ENCODE assay signal across 7 cellular contexts in genomic region chr11:100925935-100926334, GRCh38.
DNase-seq lines count a peak whose midpoint lies in the region; ATAC-seq and TF ChIP-seq lines count a peak whose summit lies in the region.

No MANE protein-coding gene starts in this region.

- no peak for TF ChIP-seq CTCF in RWPE2 (IDR thresholded peaks at IDR 0.05; ENCODE audit: poor library complexity, severe bottlenecking)

- peak; percentile 85 for ATAC-seq in GM19397 (IDR thresholded peaks at IDR 0.05; ENCODE audit: unreplicated experiment)
- peak; percentile 87 for ATAC-seq in HG03060 (IDR thresholded peaks at IDR 0.05; ENCODE audit: low read depth, unreplicated experiment)
- ATAC-seq in RWPE2 (ENCODE audit: low read depth) = peak; percentile 40; the same call in 1 of the 3 replicates

- H3K27me3 ChIP-seq in RWPE2 (ENCODE audit: insufficient read depth, poor library complexity, severe bottlenecking) = no peaks in the 10 kb centered on the region

- H3K4me3 ChIP-seq in RWPE2 (ENCODE audit: severe bottlenecking) = no peak overlapping the region

- no peak overlapping the region for H3K27ac ChIP-seq in RWPE2 (ENCODE audit: poor library complexity, severe bottlenecking)

- no peaks in the 10 kb centered on the region for H3K36me3 ChIP-seq in RWPE2 (ENCODE audit: low read depth)

- DNase-seq in RWPE2 (ENCODE audit: low spot score) = no peak
- DNase-seq in smooth muscle cell of the brain vasculature (ENCODE audit: low read depth, low spot score) = peak; percentile 53
- no peak for DNase-seq in GM19238 (ENCODE audit: insufficient read length, low spot score)
- no peak for DNase-seq in NCI-H526 treated with DMSO at 0.1 percent for 48 hours (lab: John Stamatoyannopoulos, UW)
- no peak for DNase-seq in HuH-7.5 (ENCODE audit: low spot score)

- peaks cover 13% of the 10 kb centered on the region for H3K4me1 ChIP-seq in RWPE2 (ENCODE audit: insufficient read depth, poor library complexity, severe bottlenecking)

- no peaks in the 10 kb centered on the region for H3K9me3 ChIP-seq in RWPE2 (ENCODE audit: severe bottlenecking)
